ENCODE assay signal across 7 cellular contexts in genomic region chr1:11040105-11040429, GRCh38. TPM values are rescaled to one million over a fixed set of nuclear protein-coding genes. Genes with fewer than 3 reads are reported as not detected.
"Had no signal": no experiment of that assay in that cellular context is flagged by ENCODE, and none has a peak within 500 bp of the region (broad histone marks: within the 10 kb centered on the region; RNA-seq: fewer than 3 reads in every experiment).

No MANE protein-coding gene starts in this region.

RNA-seq across cellular contexts. Expression of gene MASP2, which starts 7.0 kb away (rescaled TPM):
- total RNA-seq: activated B cell treated with CpG ODN at 0.5 μM for 24 hours; activated CD4-positive, alpha-beta memory T cell treated with anti-CD3 and anti-CD28 coated beads for 36 hours; activated CD4-positive, alpha-beta memory T cell treated with anti-CD3 and anti-CD28 coated beads, Interleukin-2, amount 10 ng/mL, durations not matched to agents 7 days and 5 days; activated CD4-positive, alpha-beta T cell treated with anti-CD3 and anti-CD28 coated beads for 36 hours; activated CD4-positive, alpha-beta T cell treated with anti-CD3 and anti-CD28 coated beads, Interleukin-2, amount 10 ng/mL, durations not matched to agents 7 days and 5 days; activated CD8-positive, alpha-beta memory T cell treated with anti-CD3 and anti-CD28 coated beads, Interleukin-2, amount 10 ng/mL, durations not matched to agents 7 days and 5 days; activated CD8-positive, alpha-beta T cell treated with anti-CD3 and anti-CD28 coated beads for 36 hours had no signal
